ENCODE assay signal across 20 cellular contexts in the genomic region with DNA sequence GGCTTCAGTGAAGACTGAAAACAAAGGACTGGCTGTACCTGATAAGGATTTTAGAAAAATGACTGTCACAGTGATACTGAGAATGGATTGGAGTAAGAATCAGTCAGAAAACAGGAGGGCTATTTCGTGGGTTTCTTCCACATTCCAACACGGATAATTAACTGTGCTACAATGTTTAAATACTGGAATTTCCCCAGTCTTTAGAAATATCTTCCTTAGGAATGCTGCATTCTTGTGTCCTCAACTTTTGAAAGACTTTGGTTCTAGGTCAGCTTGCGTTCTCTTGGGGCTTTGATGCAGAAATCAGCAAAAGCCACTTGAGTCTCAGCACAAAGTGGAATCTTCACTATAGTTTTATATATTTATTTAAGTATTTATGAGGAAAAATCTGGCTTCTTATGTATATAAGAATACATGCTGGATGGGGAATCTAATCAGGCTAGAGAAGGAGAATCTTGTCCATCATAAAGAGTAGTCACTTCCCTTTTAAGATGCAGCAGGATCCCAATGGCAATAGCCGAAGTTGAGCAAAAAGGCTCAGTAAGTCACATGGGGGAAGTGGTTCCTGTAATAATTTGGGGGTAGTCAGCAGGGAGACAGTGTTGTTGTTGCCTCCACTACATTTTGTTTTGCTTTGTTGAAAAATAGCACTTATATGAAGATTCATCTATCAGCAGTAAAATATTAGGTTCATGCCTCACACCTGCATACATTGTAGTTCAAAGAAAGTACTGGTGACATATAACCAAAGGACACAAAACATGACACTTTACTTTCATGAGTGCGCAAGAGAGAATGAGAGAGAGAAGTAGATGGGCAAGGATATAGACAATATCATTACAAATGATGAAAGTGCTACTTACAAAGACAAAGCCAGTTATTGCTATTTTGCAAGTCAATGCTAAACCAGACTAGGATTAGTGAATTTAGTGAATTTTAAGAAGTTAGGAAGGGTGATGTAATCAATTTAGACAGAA.
DNase-seq lines count a peak whose midpoint lies in the region; ATAC-seq and TF ChIP-seq lines count a peak whose summit lies in the region.
"Had no signal": no experiment of that assay in that cellular context is flagged by ENCODE, and none has a peak within 500 bp of the region (broad histone marks: within the 10 kb centered on the region; RNA-seq: fewer than 3 reads in every experiment).

No MANE protein-coding gene starts in this region.

- no peaks in the 10 kb centered on the region for H3K4me1 Mint-ChIP-seq in neural progenitor cell
- H3K4me1 Mint-ChIP-seq: activated naive CD4-positive, alpha-beta T cell treated with anti-CD3 and anti-CD28 coated beads, Interleukin-2, amount 50 U/mL, for 24 hours; T-cell had no signal

- no peaks in the 10 kb centered on the region for H3K36me3 Mint-ChIP-seq in neural progenitor cell
- H3K36me3 Mint-ChIP-seq: activated naive CD4-positive, alpha-beta T cell treated with anti-CD3 and anti-CD28 coated beads, Interleukin-2, amount 50 U/mL, for 24 hours; T-cell had no signal

- H3K4me3 ChIP-seq in neural progenitor cell (no peak overlapping the region), ovary (no peak overlapping the region)
- H3K4me3 ChIP-seq: body of pancreas, pancreas, stomach, upper lobe of left lung had no signal

- H3K27ac ChIP-seq in cingulate gyrus (ENCODE audit: low read depth, low read length) (peak overlapping the region; percentile 21), neural progenitor cell (no peak overlapping the region), ovary (no peak overlapping the region)
- H3K27ac ChIP-seq: body of pancreas, pancreas, VCaP had no signal

- H3K9ac ChIP-seq in neural progenitor cell: no peak overlapping the region

- WGBS in ovary, 3 donors: 65 to 80% (median 73%) methylated on average over 5 of the region's 5 CpGs

- TF ChIP-seq EP300 in ovary (IDR thresholded peaks at IDR 0.05): no peak

- no peak overlapping the region for H3K4me3 Mint-ChIP-seq in neural progenitor cell
- H3K4me3 Mint-ChIP-seq: activated naive CD4-positive, alpha-beta T cell treated with anti-CD3 and anti-CD28 coated beads, Interleukin-2, amount 50 U/mL, for 24 hours; T-cell had no signal

- no peak overlapping the region for H2AFZ ChIP-seq in neural progenitor cell (replicated peaks)

- no peaks in the 10 kb centered on the region for H3K79me2 ChIP-seq in neural progenitor cell (ENCODE audit: low read depth)

- no peak for TF ChIP-seq POLR2A in ovary (IDR thresholded peaks at IDR 0.05)

- H3K9me3 ChIP-seq in neural progenitor cell (ENCODE audit: low read depth): no peaks in the 10 kb centered on the region
- no peaks in the 10 kb centered on the region for H3K9me3 ChIP-seq in ovary
- H3K9me3 ChIP-seq: body of pancreas, pancreas, stomach, upper lobe of left lung had no signal

- no peaks in the 10 kb centered on the region for H3K27me3 ChIP-seq in neural progenitor cell
- no peaks in the 10 kb centered on the region for H3K27me3 ChIP-seq in ovary
- H3K27me3 ChIP-seq: body of pancreas, pancreas, stomach, upper lobe of left lung had no signal

- no peak overlapping the region for H3K27ac Mint-ChIP-seq in neural progenitor cell
- H3K27ac Mint-ChIP-seq: activated naive CD4-positive, alpha-beta T cell treated with anti-CD3 and anti-CD28 coated beads, Interleukin-2, amount 50 U/mL, for 24 hours; T-cell had no signal

- intact Hi-C loops in ovary (cut with DNase I): no loop called here

- H3K36me3 ChIP-seq in neural progenitor cell (no peaks in the 10 kb centered on the region), ovary (no peaks in the 10 kb centered on the region)
- H3K36me3 ChIP-seq: pancreas, stomach, upper lobe of left lung had no signal

- no peaks in the 10 kb centered on the region for H3K9me3 Mint-ChIP-seq in neural progenitor cell
- H3K9me3 Mint-ChIP-seq: activated naive CD4-positive, alpha-beta T cell treated with anti-CD3 and anti-CD28 coated beads, Interleukin-2, amount 50 U/mL, for 24 hours; T-cell had no signal

- TF ChIP-seq CTCF in neural progenitor cell (IDR thresholded peaks at IDR 0.05): no peak
- TF ChIP-seq CTCF in ovary (IDR thresholded peaks at IDR 0.05): no peak

- peaks cover 2% of the 10 kb centered on the region for H3K27me3 Mint-ChIP-seq in neural progenitor cell (ENCODE audit: insufficient read depth, low read depth)

- peak; percentile 60 for DNase-seq in EH (ENCODE audit: low read depth)
- DNase-seq in NCI-H226: peak; percentile 18
- DNase-seq in neural progenitor cell (ENCODE audit: low spot score): peak; percentile 4
- no peak for DNase-seq in NCI-H187 (lab: John Stamatoyannopoulos, UW)
- no peak for DNase-seq in ovary
- DNase-seq: activated CD4-positive, alpha-beta T cell treated with anti-CD3 and anti-CD28 coated beads, Interleukin-2, amount 50 U/mL, for 4 hours; cortex of kidney; NCI-H1417 treated with DMSO at 0.1 percent for 48 hours; NCI-H2171 treated with DMSO at 0.1 percent for 48 hours; NCI-H82; pancreas; stomach; T-cell; upper lobe of left lung had no signal

- no peak overlapping the region for H3K4me2 ChIP-seq in neural progenitor cell

- H3K4me1 ChIP-seq in neural progenitor cell: no peaks in the 10 kb centered on the region
- H3K4me1 ChIP-seq in ovary (ENCODE audit: insufficient read depth): no peaks in the 10 kb centered on the region
- H3K4me1 ChIP-seq: body of pancreas, pancreas, stomach had no signal

- H4K20me1 ChIP-seq in neural progenitor cell (ENCODE audit: low read depth): no peaks in the 10 kb centered on the region

- ATAC-seq in HG03457 (IDR thresholded peaks at IDR 0.05; ENCODE audit: unreplicated experiment) (no peak), HG03469 (IDR thresholded peaks at IDR 0.05; ENCODE audit: unreplicated experiment) (no peak)
- ATAC-seq: body of pancreas, T-cell had no signal

- H3F3A ChIP-seq in neural progenitor cell (ENCODE audit: low read depth): no peaks in the 10 kb centered on the region

Comparison
In these comparisons a context has a peak if more than half of its experiments do, and no peak if none do; other contexts are left out.
1. DNase-seq: peak in EH (single experiment), NCI-H226 (single experiment) and neural progenitor cell (single experiment); none in NCI-H187 (0 of 2) and ovary (0 of 5).